11 cellular contexts compared by ENCODE assay signal in the genomic region with DNA sequence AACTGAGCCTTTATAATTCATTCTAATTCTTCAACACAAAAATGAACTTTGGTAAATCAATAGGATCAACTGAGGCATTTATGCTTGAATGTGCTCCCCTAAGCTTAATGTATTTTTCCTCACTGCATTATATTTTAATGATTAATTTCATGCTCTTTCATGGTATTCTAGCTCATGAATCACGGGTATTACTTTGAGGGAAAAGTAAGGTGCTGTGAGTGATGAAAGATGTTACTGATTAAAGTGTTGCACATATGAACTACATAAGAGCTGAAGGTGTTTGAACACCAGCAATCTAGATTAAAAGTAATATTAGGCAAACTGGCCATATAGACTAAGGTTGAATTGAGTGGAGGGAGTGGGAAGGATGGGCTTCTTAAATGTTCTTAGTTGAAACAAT. TPM values are rescaled to one million over a fixed set of nuclear protein-coding genes. Genes with fewer than 3 reads are reported as not detected.
DNase-seq lines count a peak whose midpoint lies in the region; ATAC-seq and TF ChIP-seq lines count a peak whose summit lies in the region.
"Had no signal": no experiment of that assay in that cellular context is flagged by ENCODE, and none has a peak within 500 bp of the region (broad histone marks: within the 10 kb centered on the region; RNA-seq: fewer than 3 reads in every experiment).

No MANE protein-coding gene starts in this region.

- no peak for TF ChIP-seq EP300 in tibial nerve (IDR thresholded peaks at IDR 0.05)

- H3K36me3 ChIP-seq in left lung (no peaks in the 10 kb centered on the region), tibial nerve (no peaks in the 10 kb centered on the region)

- H3K27ac Mint-ChIP-seq in activated CD8-positive, alpha-beta T cell treated with anti-CD3 and anti-CD28 coated beads for 36 hours = peak overlapping the region; percentile 14

- H3K9me3 Mint-ChIP-seq in activated T-cell treated with anti-CD3 and anti-CD28 coated beads, Interleukin-2, amount 50 U/mL, for 4 hours = no peaks in the 10 kb centered on the region
- H3K9me3 Mint-ChIP-seq in activated CD8-positive, alpha-beta T cell treated with anti-CD3 and anti-CD28 coated beads for 36 hours = no peaks in the 10 kb centered on the region

- POLR2A ChIA-PET in activated CD8-positive, alpha-beta T cell treated with anti-CD3 and anti-CD28 coated beads for 36 hours (lab: Charles Lee) = no interaction called here

- no peaks in the 10 kb centered on the region for H3K27me3 ChIP-seq in left lung
- H3K27me3 ChIP-seq in tibial nerve = no peaks in the 10 kb centered on the region

- H3K4me1 ChIP-seq in left lung (peaks cover 0 to 50% of the 10 kb centered on the region in 2 donors), tibial nerve (peaks cover 0 to 37% (median 15%) of the 10 kb centered on the region in 4 donors)

- peak overlapping the region; percentile 82 to 96 for H3K4me3 ChIP-seq in left lung
- peak overlapping the region in 2 of 4 donors; percentile 68 to 98 for H3K4me3 ChIP-seq in tibial nerve

- peaks cover 3% of the 10 kb centered on the region for H3K36me3 Mint-ChIP-seq in activated T-cell treated with anti-CD3 and anti-CD28 coated beads, Interleukin-2, amount 50 U/mL, for 4 hours (ENCODE audit: insufficient read depth)
- H3K36me3 Mint-ChIP-seq in activated CD8-positive, alpha-beta T cell treated with anti-CD3 and anti-CD28 coated beads for 36 hours (ENCODE audit: low read depth) = no peaks in the 10 kb centered on the region

- WGBS in tibial nerve, 2 donors = 66 to 72% methylated on average over 1 of the region's 1 CpG

- peak overlapping the region; percentile 97 to 98 for H3K27ac ChIP-seq in left lung
- H3K27ac ChIP-seq in tibial nerve = peak overlapping the region in 3 of 4 donors; percentile 90 to 93 (median 92)

- CTCF ChIA-PET in activated CD8-positive, alpha-beta T cell treated with anti-CD3 and anti-CD28 coated beads for 36 hours (lab: Charles Lee) = interaction anchor here (2.0 kb wide), 1 partner anchor 15 kb away, joined by 6 read pairs; no protein-coding TSS in a partner anchor

- intact Hi-C loops in activated CD8-positive, alpha-beta T cell treated with anti-CD3 and anti-CD28 coated beads for 36 hours (cut with micrococcal nuclease) = loop anchor here (10.0 kb wide), 1 partner anchor 84 kb away; no protein-coding TSS in a partner anchor
- intact Hi-C loops in left lung (cut with DNase I) = no loop called here

- no peaks in the 10 kb centered on the region for H3K27me3 Mint-ChIP-seq in activated T-cell treated with anti-CD3 and anti-CD28 coated beads, Interleukin-2, amount 50 U/mL, for 4 hours (ENCODE audit: low read depth)
- no peaks in the 10 kb centered on the region for H3K27me3 Mint-ChIP-seq in activated CD8-positive, alpha-beta T cell treated with anti-CD3 and anti-CD28 coated beads for 36 hours

- TF ChIP-seq POLR2A in tibial nerve (IDR thresholded peaks at IDR 0.05) = no peak

- H3K4me1 Mint-ChIP-seq in activated T-cell treated with anti-CD3 and anti-CD28 coated beads, Interleukin-2, amount 50 U/mL, for 4 hours (ENCODE audit: low read depth) = peaks cover 54% of the 10 kb centered on the region
- H3K4me1 Mint-ChIP-seq in activated CD8-positive, alpha-beta T cell treated with anti-CD3 and anti-CD28 coated beads for 36 hours (ENCODE audit: low read depth) = peaks cover 58% of the 10 kb centered on the region

- H3K4me3 Mint-ChIP-seq in activated T-cell treated with anti-CD3 and anti-CD28 coated beads, Interleukin-2, amount 50 U/mL, for 4 hours = peak overlapping the region; percentile 87
- H3K4me3 Mint-ChIP-seq in activated CD8-positive, alpha-beta T cell treated with anti-CD3 and anti-CD28 coated beads for 36 hours = peak overlapping the region; percentile 86

- H3K9me3 ChIP-seq in left lung (no peaks in the 10 kb centered on the region), tibial nerve (no peaks in the 10 kb centered on the region)

- ATAC-seq in activated T-cell treated with anti-CD3 and anti-CD28 coated beads, Interleukin-2, amount 50 U/mL, for 4 hours = no peak
- ATAC-seq in activated CD8-positive, alpha-beta T cell treated with anti-CD3 and anti-CD28 coated beads for 36 hours = no peak
- no peak for ATAC-seq in left lung
- no peak for ATAC-seq in GM18498 (IDR thresholded peaks at IDR 0.05; ENCODE audit: unreplicated experiment)

- DNase-seq in activated T-cell treated with anti-CD3 and anti-CD28 coated beads, Interleukin-2, amount 50 U/mL, for 4 hours = no peak
- DNase-seq in activated T-cell treated with anti-CD3 and anti-CD28 coated beads for 4 hours = no peak
- DNase-seq in activated CD8-positive, alpha-beta T cell treated with anti-CD3 and anti-CD28 coated beads for 36 hours = no peak
- no peak for DNase-seq in left lung
- DNase-seq in tibial nerve (ENCODE audit: low spot score in 2 of 2) = no peak
- DNase-seq in iPS-NIHi11 (ENCODE audit: low spot score) = no peak
- DNase-seq in GM03348 (ENCODE audit: low spot score) = no peak
- DNase-seq: glutamatergic neuron; NCI-H526; stimulated activated CD4-positive, alpha-beta T cell treated with anti-CD3 and anti-CD28 coated beads, Interleukin-12 subunit alpha, Interleukin-12 subunit beta, amount 100 ng/mL, for 4 hours had no signal

- no peak for TF ChIP-seq CTCF in activated CD8-positive, alpha-beta T cell treated with anti-CD3 and anti-CD28 coated beads for 36 hours (IDR thresholded peaks at IDR 0.05)
- TF ChIP-seq CTCF in left lung (IDR thresholded peaks at IDR 0.05) (no peak), tibial nerve (IDR thresholded peaks at IDR 0.05) (no peak)

RNA-seq across cellular contexts. Expression of a gene that starts 1.9 kb away (rescaled TPM):
- total RNA-seq in activated T-cell treated with anti-CD3 and anti-CD28 coated beads, Interleukin-2, amount 50 U/mL, for 4 hours = 1 to 10 TPM; 2.1 to 3.5 (median 2.8) TPM
- 10 to 100 TPM; 10.7 to 10.8 TPM for total RNA-seq in activated CD8-positive, alpha-beta T cell treated with anti-CD3 and anti-CD28 coated beads for 36 hours
- total RNA-seq in left lung (100 to 1,000 TPM in 1 of 2 donors, 10 to 100 TPM in 1; 63.3 to 106 TPM), tibial nerve (10 to 100 TPM; 35.7 to 65.4 (median 43.7) TPM)
